In the genomic region with DNA sequence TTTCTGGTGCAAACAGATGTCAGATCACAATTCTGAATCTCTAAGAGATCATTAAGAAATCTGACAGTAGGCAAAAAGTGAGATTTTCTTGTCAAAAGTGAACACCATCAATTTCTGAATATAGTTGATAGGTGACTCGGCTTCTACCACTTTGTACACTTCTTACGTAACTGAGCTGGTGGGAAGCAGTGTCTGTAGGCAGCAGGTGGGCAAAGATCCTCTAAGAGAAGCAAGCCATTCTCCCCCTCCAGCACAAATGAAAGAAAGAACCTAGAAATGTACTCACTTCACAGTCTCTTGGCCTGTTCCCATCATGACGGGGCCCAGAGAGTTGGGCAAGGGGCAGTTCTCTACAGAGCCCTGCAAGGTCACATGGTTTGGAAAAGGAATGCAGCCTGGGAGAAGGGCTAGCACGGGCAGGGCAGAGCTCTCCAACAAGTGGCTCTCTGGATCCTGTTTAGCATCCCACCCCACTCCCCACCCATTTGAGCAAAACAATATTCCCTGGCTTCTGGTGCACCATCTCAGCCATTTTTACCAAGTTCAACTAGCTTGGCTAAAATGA, we compare ENCODE assay signal across 16 cellular contexts.
"Had no signal": no experiment of that assay in that cellular context is flagged by ENCODE, and none has a peak within 500 bp of the region (broad histone marks: within the 10 kb centered on the region; RNA-seq: fewer than 3 reads in every experiment).

No MANE protein-coding gene starts in this region.

- H3K9me3 ChIP-seq: left lung, ovary, tibial artery had no signal

- ATAC-seq: left lung, natural killer cell, sciatic nerve, T-cell had no signal

- H3K27ac ChIP-seq: brain microvascular endothelial cell, epithelial cell of prostate, left lung, ovary, SK-N-MC, spleen, tibial artery had no signal

- DNase-seq: activated CD4-positive, CD25-positive, alpha-beta regulatory T cell treated with anti-CD3 and anti-CD28 coated beads, Interleukin-2, amount 50 U/mL, for 72 hours; activated naive CD8-positive, alpha-beta T cell treated with anti-CD3 and anti-CD28 coated beads for 36 hours; anterior cingulate cortex; brain microvascular endothelial cell; effector memory CD4-positive, alpha-beta T cell; foreskin melanocyte; left lung; natural killer cell; ovary; spleen; T-cell; T1000; tibial artery had no signal

- H3K4me1 ChIP-seq: left lung, spleen, tibial artery had no signal

- H3K4me3 ChIP-seq: left lung, ovary, SK-N-MC, spleen, tibial artery had no signal

- H3K27me3 ChIP-seq: brain microvascular endothelial cell, left lung, ovary, spleen, tibial artery had no signal

- H3K36me3 ChIP-seq: brain microvascular endothelial cell, left lung, ovary had no signal
